Comparison of ENCODE assay signal across 18 cellular contexts in genomic region chr7:128701062-128701785, GRCh38. TPM values are rescaled to one million over a fixed set of nuclear protein-coding genes. Genes with fewer than 3 reads are reported as not detected.
DNase-seq lines count a peak whose midpoint lies in the region; TF ChIP-seq lines count a peak whose summit lies in the region.
"Had no signal": no experiment of that assay in that cellular context is flagged by ENCODE, and none has a peak within 500 bp of the region (broad histone marks: within the 10 kb centered on the region; RNA-seq: fewer than 3 reads in every experiment).

No MANE protein-coding gene starts in this region.

- H3K4me1 Mint-ChIP-seq in Calu3 (ENCODE audit: low read depth, unreplicated experiment) = peaks cover 21% of the 10 kb centered on the region

- H3K36me3 ChIP-seq in mammary epithelial cell (ENCODE audit: insufficient read depth, low read length) (no peaks in the 10 kb centered on the region), right atrium auricular region (no peaks in the 10 kb centered on the region)
- H3K36me3 ChIP-seq: MG63 had no signal

- peak overlapping the region; percentile 11 for H3K4me3 Mint-ChIP-seq in Calu3 (ENCODE audit: low read depth, unreplicated experiment)
- H3K4me3 Mint-ChIP-seq: HFFc6 had no signal

- H3K4me1 ChIP-seq in mammary epithelial cell (ENCODE audit: insufficient read depth, low read length) = peaks cover 10% of the 10 kb centered on the region
- H3K4me1 ChIP-seq in right atrium auricular region = peaks cover 0 to 7% of the 10 kb centered on the region in 2 donors
- H3K4me1 ChIP-seq: A549 had no signal

- 59% methylated on average over 6 of the region's 6 CpGs for WGBS in mammary epithelial cell (ENCODE audit: low coverage, missing lambda C conversion rate)

- peak overlapping the region; percentile 83 for H3K27ac Mint-ChIP-seq in Calu3 (ENCODE audit: unreplicated experiment)
- H3K27ac Mint-ChIP-seq: HFFc6 had no signal

- no TSS peak for BruUV-seq in Calu3 (replicated peaks; lab: Mats Ljungman, UMichigan)
- BruUV-seq in mammary epithelial cell (replicated peaks; lab: Mats Ljungman, UMichigan) = no TSS peak

- no peak for TF ChIP-seq CTCF in Calu3 (IDR thresholded peaks at IDR 0.05; ENCODE audit: unreplicated experiment)
- no peak for TF ChIP-seq CTCF in mammary epithelial cell (conservative IDR thresholded peaks at IDR 0.05 in 1 of 2, IDR thresholded peaks at IDR 0.05 in 1 of 2; ENCODE audit: extremely low read depth in 1 of 2, insufficient read depth in 1 of 2, low read depth in 1 of 2, low read length in 2 of 2)
- TF ChIP-seq CTCF in right atrium auricular region (IDR thresholded peaks at IDR 0.05) = no peak

- peaks cover 21% of the 10 kb centered on the region for H3K27me3 Mint-ChIP-seq in Calu3 (ENCODE audit: unreplicated experiment)

- H3K4me2 ChIP-seq in mammary epithelial cell (ENCODE audit: insufficient read depth, low read depth, low read length) = no peak overlapping the region
- H3K4me2 ChIP-seq: A549 had no signal

- DNase-seq in Calu3 = peak; percentile 49
- DNase-seq in LoVo (ENCODE audit: low spot score) = peak; percentile 69
- peak; percentile 50 for DNase-seq in mammary epithelial cell
- peak; percentile 71 for DNase-seq in islet precursor cell
- DNase-seq in ACHN = no peak
- no peak for DNase-seq in right atrium auricular region (ENCODE audit: low spot score)
- DNase-seq in foreskin melanocyte = no peak
- no peak for DNase-seq in NCI-H526 (lab: John Stamatoyannopoulos, UW)
- DNase-seq: EL, HFFc6, KG1, MG63, NCI-H1092 treated with DMSO at 0.1 percent for 48 hours, NCI-H2081 treated with DMSO at 0.1 percent for 48 hours, NCI-H510A treated with DMSO at 0.1 percent for 48 hours, SHP77 treated with DMSO at 0.1 percent for 48 hours had no signal

- H3K9me3 ChIP-seq in mammary epithelial cell (replicated peaks; ENCODE audit: insufficient read depth, low read length) (no peaks in the 10 kb centered on the region), right atrium auricular region (no peaks in the 10 kb centered on the region)
- H3K9me3 ChIP-seq: A549, MG63 had no signal

- no peak overlapping the region for H2AFZ ChIP-seq in mammary epithelial cell (ENCODE audit: low read depth, low read length)

- in situ Hi-C loops in mammary epithelial cell (cut with MboI; ENCODE audit: low sequenced_read_pairs in 2 of 2) = no loop called here
- in situ Hi-C loops in ACHN (cut with HindIII; ENCODE audit: low pct_ligation_motif_present, low pct_unique_long_range_greater_than_20kb, low sequenced_read_pairs) = no loop called here

- peaks cover 3% of the 10 kb centered on the region for H3K9me3 Mint-ChIP-seq in Calu3 (ENCODE audit: low read depth, unreplicated experiment)
- H3K9me3 Mint-ChIP-seq: HFFc6 had no signal

- no peaks in the 10 kb centered on the region for H3K79me2 ChIP-seq in mammary epithelial cell (ENCODE audit: insufficient read depth, low read length)

- intact Hi-C loops in Calu3 (cut with micrococcal nuclease; ENCODE audit: unreplicated experiment) = no loop called here
- intact Hi-C loops in mammary epithelial cell (cut with micrococcal nuclease) = no loop called here

- H3K9ac ChIP-seq in mammary epithelial cell (ENCODE audit: insufficient read depth, low read length) = no peak overlapping the region

- peaks cover 7% of the 10 kb centered on the region for H3K36me3 Mint-ChIP-seq in Calu3 (ENCODE audit: insufficient read depth, unreplicated experiment)

- no peaks in the 10 kb centered on the region for H4K20me1 ChIP-seq in mammary epithelial cell (ENCODE audit: insufficient read depth, low read length)

- H3K27me3 ChIP-seq in mammary epithelial cell (ENCODE audit: insufficient read depth, low read length) = no peaks in the 10 kb centered on the region
- H3K27me3 ChIP-seq in right atrium auricular region = no peaks in the 10 kb centered on the region
- H3K27me3 ChIP-seq: MG63 had no signal

- H3K4me3 ChIP-seq in mammary epithelial cell (replicated peaks in 1 of 3; ENCODE audit: insufficient read depth in 1 of 3, low read depth in 2 of 3, low read length in 3 of 3) = no peak overlapping the region
- H3K4me3 ChIP-seq in right atrium auricular region = no peak overlapping the region
- H3K4me3 ChIP-seq: A549, MG63 had no signal

- dilution Hi-C loops in mammary epithelial cell (cut with HindIII; ENCODE audit: low sequenced_read_pairs) = no loop called here

- H3K27ac ChIP-seq in mammary epithelial cell (ENCODE audit: insufficient read depth, low read depth, low read length) = no peak overlapping the region
- H3K27ac ChIP-seq in right atrium auricular region = no peak overlapping the region
- H3K27ac ChIP-seq: A549, C4-2B had no signal

- CTCF ChIA-PET in Calu3 (lab: Charles Lee) = no interaction called here
- CTCF ChIA-PET in mammary epithelial cell (lab: Charles Lee; ENCODE audit: low non-redundant PET) = no interaction called here

RNA-seq across cellular contexts. Expression of gene GARIN1A, which starts 29.1 kb away (rescaled TPM):
- total RNA-seq in Calu3 (2022) = 7.3 and 8.5 TPM in 2 replicates
- 1 to 10 TPM; 1.2 to 2.9 TPM for total RNA-seq in mammary epithelial cell
- 0.18 TPM for polyA plus RNA-seq in mammary epithelial cell
- polyA minus RNA-seq in mammary epithelial cell = not detected
- total RNA-seq in right atrium auricular region = under 1 TPM; 0.39 to 0.63 TPM

RNA-seq across cellular contexts. Expression of gene CALU, which starts 37.9 kb away (rescaled TPM):
- total RNA-seq in Calu3 (2022) (115 and 154 TPM in 2 replicates), mammary epithelial cell (100 to 1,000 TPM; 185 to 232 TPM), right atrium auricular region (100 to 1,000 TPM; 190 to 286 TPM)
- polyA plus RNA-seq in mammary epithelial cell = 147 TPM
- polyA minus RNA-seq in mammary epithelial cell = 97.6 TPM

Comparison
In these comparisons a context has a peak if more than half of its experiments do, and no peak if none do; other contexts are left out.
1. DNase-seq: peak in Calu3 (single experiment), LoVo (single experiment), mammary epithelial cell (single experiment) and islet precursor cell (single experiment); none in ACHN (single experiment), right atrium auricular region (single experiment), foreskin melanocyte (single experiment) and NCI-H526 (0 of 2).